In genomic region chr21:17612023-17612564, GRCh38 we compare ENCODE assay signal across 8 cellular contexts. TPM values are rescaled to one million over a fixed set of nuclear protein-coding genes. Genes with fewer than 3 reads are reported as not detected.
DNase-seq lines count a peak whose midpoint lies in the region; ATAC-seq and TF ChIP-seq lines count a peak whose summit lies in the region.

No MANE protein-coding gene starts in this region.

- 0 to 1% (median 0%) methylated on average over 14 to 50 of the region's 50 CpGs for WGBS in stomach, 5 donors

- peak; percentile 81 for DNase-seq in CD1c-positive myeloid dendritic cell (ENCODE audit: extremely low spot score)
- DNase-seq in HuH-7 (ENCODE audit: low spot score), result peak; percentile 17
- peak; percentile 41 for DNase-seq in activated CD4-positive, alpha-beta memory T cell treated with anti-CD3 and anti-CD28 coated beads for 36 hours
- DNase-seq in erythroblast (lab: John Stamatoyannopoulos, UW), result peak; percentile 65 to 80
- DNase-seq in stomach, result peak; percentile 48
- no peak for DNase-seq in NCI-H1436 (lab: John Stamatoyannopoulos, UW)

- H3K36me3 Mint-ChIP-seq in activated CD4-positive, alpha-beta memory T cell treated with anti-CD3 and anti-CD28 coated beads for 36 hours, result peaks cover 28% of the 10 kb centered on the region

- intact Hi-C loops in activated CD4-positive, alpha-beta memory T cell treated with anti-CD3 and anti-CD28 coated beads for 36 hours (cut with micrococcal nuclease), result loop anchor here (1.0 to 5.0 kb wide), 3 partner anchors 125 to 1880 kb away; no protein-coding TSS in a partner anchor
- intact Hi-C loops in stomach (cut with DNase I; ENCODE audit: low total_unique reads), result no loop called here

- H3K4me3 ChIP-seq in mucosa of stomach (ENCODE audit: low read length), result peak overlapping the region; percentile 65
- peak overlapping the region; percentile 71 to 89 (median 79) for H3K4me3 ChIP-seq in stomach

- peak overlapping the region; percentile 90 for H3K9ac ChIP-seq in mucosa of stomach (ENCODE audit: low read length)

- no peak for TF ChIP-seq EP300 in stomach (IDR thresholded peaks at IDR 0.05)

- peak overlapping the region; percentile 87 to 97 (median 93) for H3K27ac ChIP-seq in stomach

- no peaks in the 10 kb centered on the region for H3K9me3 ChIP-seq in mucosa of stomach (ENCODE audit: control insufficient read depth, low read length)
- no peaks in the 10 kb centered on the region for H3K9me3 ChIP-seq in stomach

- no peaks in the 10 kb centered on the region for H3K9me3 Mint-ChIP-seq in activated CD4-positive, alpha-beta memory T cell treated with anti-CD3 and anti-CD28 coated beads for 36 hours

- H3K27me3 Mint-ChIP-seq in activated CD4-positive, alpha-beta memory T cell treated with anti-CD3 and anti-CD28 coated beads for 36 hours, result no peaks in the 10 kb centered on the region

- ATAC-seq in GM21367 (IDR thresholded peaks at IDR 0.05; ENCODE audit: unreplicated experiment), result peak; percentile 5

- peaks cover 30% of the 10 kb centered on the region for H3K4me1 Mint-ChIP-seq in activated CD4-positive, alpha-beta memory T cell treated with anti-CD3 and anti-CD28 coated beads for 36 hours (ENCODE audit: low read depth)

- H3K4me1 ChIP-seq in mucosa of stomach (ENCODE audit: control insufficient read depth, insufficient read depth, low read length) (peaks cover 6% of the 10 kb centered on the region), stomach (peaks cover 7 to 40% (median 22%) of the 10 kb centered on the region in 4 donors)

- CTCF ChIA-PET in activated CD4-positive, alpha-beta memory T cell treated with anti-CD3 and anti-CD28 coated beads for 36 hours (lab: Charles Lee), result no interaction called here

- H3K27ac Mint-ChIP-seq in activated CD4-positive, alpha-beta memory T cell treated with anti-CD3 and anti-CD28 coated beads for 36 hours, result peak overlapping the region; percentile 95

- POLR2A ChIA-PET in activated CD4-positive, alpha-beta memory T cell treated with anti-CD3 and anti-CD28 coated beads for 36 hours (lab: Charles Lee), result interaction anchor here (0.7 to 1.8 kb wide), 2 partner anchors 206 to 242 kb away, joined by 3 to 6 read pairs; no protein-coding TSS in a partner anchor

- TF ChIP-seq POLR2A in erythroblast (IDR thresholded peaks at IDR 0.05; ENCODE audit: low read length) (no peak), stomach (IDR thresholded peaks at IDR 0.05) (no peak)

- peak overlapping the region; percentile 95 for H3K4me3 Mint-ChIP-seq in activated CD4-positive, alpha-beta memory T cell treated with anti-CD3 and anti-CD28 coated beads for 36 hours

- TF ChIP-seq CTCF in stomach (IDR thresholded peaks at IDR 0.05), result no peak

- H3K36me3 ChIP-seq in mucosa of stomach (ENCODE audit: control insufficient read depth, insufficient read depth, low read length), result peaks cover 4% of the 10 kb centered on the region
- H3K36me3 ChIP-seq in stomach, result peaks cover 0 to 15% (median 6%) of the 10 kb centered on the region in 4 donors

- no peaks in the 10 kb centered on the region for H3K27me3 ChIP-seq in mucosa of stomach (ENCODE audit: control insufficient read depth, insufficient read depth, low read length)
- no peaks in the 10 kb centered on the region for H3K27me3 ChIP-seq in stomach

RNA-seq across cellular contexts. Expression of gene BTG3, which starts 0.6 kb away (rescaled TPM):
- total RNA-seq in activated CD4-positive, alpha-beta memory T cell treated with anti-CD3 and anti-CD28 coated beads for 36 hours, result 10 to 100 TPM; 43.4 to 44.1 TPM
- 100 to 1,000 TPM in 1 of 5 donors, 10 to 100 TPM in 4; 15.2 to 110 (median 37.8) TPM for total RNA-seq in stomach
- polyA plus RNA-seq in stomach, result 10 to 100 TPM; 23.5 to 28.7 (median 26.6) TPM
